23 cellular contexts compared by ENCODE assay signal in genomic region chr4:98586634-98587354, GRCh38.
DNase-seq lines count a peak whose midpoint lies in the region; ATAC-seq, FAIRE-seq and TF ChIP-seq lines count a peak whose summit lies in the region.
"Had no signal": no experiment of that assay in that cellular context is flagged by ENCODE, and none has a peak within 500 bp of the region (broad histone marks: within the 10 kb centered on the region; RNA-seq: fewer than 3 reads in every experiment).

No MANE protein-coding gene starts in this region.

- ATAC-seq in Right ventricle myocardium superior (ENCODE audit: poor library complexity) (no peak), natural killer cell (no peak), HG02798 (IDR thresholded peaks at IDR 0.05; ENCODE audit: poor library complexity, unreplicated experiment) (no peak)
- ATAC-seq: activated CD8-positive, alpha-beta T cell treated with anti-CD3 and anti-CD28 coated beads for 36 hours; gastroesophageal sphincter; HCT116; pancreas; stimulated activated memory B cell treated with anti-CD40 and anti-IgM and Interleukin-4, amounts not matched to agents 10 μg/mL and 1 μg/mL and 100 μg/mL, for 72 hours had no signal

- peaks cover 24% of the 10 kb centered on the region for H3K4me1 ChIP-seq in astrocyte (ENCODE audit: insufficient read depth, low read length)
- H3K4me1 ChIP-seq: gastroesophageal sphincter, pancreas had no signal

- intact Hi-C loops in Right ventricle myocardium superior (cut with DNase I) (no loop called here), natural killer cell (cut with micrococcal nuclease) (no loop called here)

- H3K27ac Mint-ChIP-seq in astrocyte (ENCODE audit: unreplicated experiment) (no peak overlapping the region), natural killer cell (no peak overlapping the region)
- H3K27ac Mint-ChIP-seq: activated CD8-positive, alpha-beta T cell treated with anti-CD3 and anti-CD28 coated beads for 36 hours; stimulated activated memory B cell treated with anti-CD40 and anti-IgM and Interleukin-4, amounts not matched to agents 10 μg/mL and 1 μg/mL and 100 μg/mL, for 72 hours had no signal

- H3K9ac ChIP-seq in astrocyte (ENCODE audit: low read length), result peak overlapping the region; percentile 5

- H3K4me2 ChIP-seq in astrocyte (ENCODE audit: low read length), result peak overlapping the region; percentile 82

- no peak overlapping the region for H3K4me3 ChIP-seq in astrocyte (ENCODE audit: insufficient read depth, low read depth, low read length)
- H3K4me3 ChIP-seq: esophagus muscularis mucosa, gastroesophageal sphincter, K562, pancreas had no signal

- H3K9me3 Mint-ChIP-seq in astrocyte (ENCODE audit: unreplicated experiment), result peaks cover 4% of the 10 kb centered on the region
- H3K9me3 Mint-ChIP-seq in natural killer cell, result no peaks in the 10 kb centered on the region
- H3K9me3 Mint-ChIP-seq: activated CD8-positive, alpha-beta T cell treated with anti-CD3 and anti-CD28 coated beads for 36 hours; CD8-positive, alpha-beta memory T cell; stimulated activated memory B cell treated with anti-CD40 and anti-IgM and Interleukin-4, amounts not matched to agents 10 μg/mL and 1 μg/mL and 100 μg/mL, for 72 hours had no signal

- H3K36me3 ChIP-seq in astrocyte (ENCODE audit: insufficient read depth, low read length), result peaks cover 2% of the 10 kb centered on the region
- H3K36me3 ChIP-seq: esophagus muscularis mucosa, gastroesophageal sphincter, pancreas had no signal

- no peak for TF ChIP-seq CTCF in astrocyte (IDR thresholded peaks at IDR 0.05; ENCODE audit: insufficient read depth, low read depth, low read length)
- TF ChIP-seq CTCF in natural killer cell (IDR thresholded peaks at IDR 0.05), result no peak

- no peaks in the 10 kb centered on the region for H3K9me3 ChIP-seq in astrocyte (ENCODE audit: insufficient read depth, low read depth, low read length)
- H3K9me3 ChIP-seq: esophagus muscularis mucosa, gastroesophageal sphincter, pancreas had no signal

- H3K36me3 Mint-ChIP-seq in astrocyte (ENCODE audit: low read depth, unreplicated experiment) (no peaks in the 10 kb centered on the region), natural killer cell (no peaks in the 10 kb centered on the region)
- H3K36me3 Mint-ChIP-seq: stimulated activated memory B cell treated with anti-CD40 and anti-IgM and Interleukin-4, amounts not matched to agents 10 μg/mL and 1 μg/mL and 100 μg/mL, for 72 hours had no signal

- DNase-seq in astrocyte (ENCODE audit: low read depth), result no peak
- DNase-seq in globus pallidus (ENCODE audit: low spot score), result peak; percentile 88
- DNase-seq in pons (ENCODE audit: low spot score), result peak; percentile 86
- DNase-seq in Right ventricle myocardium superior, result no peak
- no peak for DNase-seq in natural killer cell
- DNase-seq in epidermal melanocyte (ENCODE audit: insufficient read length, low spot score), result no peak
- DNase-seq: activated CD8-positive, alpha-beta T cell treated with anti-CD3 and anti-CD28 coated beads for 36 hours; activated gamma-delta T cell; activated T-cell treated with anti-CD3 and anti-CD28 coated beads for 4 hours; CD8-positive, alpha-beta memory T cell; DMS53; effector memory CD4-positive, alpha-beta T cell; kidney glomerular epithelial cell; NCI-H2171 treated with DMSO at 0.1 percent for 48 hours; NCI-H69; pancreas; stimulated activated CD4-positive, alpha-beta T cell treated with anti-CD3 and anti-CD28 coated beads, Interleukin-2, amount 100 ng/mL, for 24 hours had no signal

- H3K4me3 Mint-ChIP-seq in astrocyte (ENCODE audit: unreplicated experiment) (no peak overlapping the region), natural killer cell (no peak overlapping the region)
- H3K4me3 Mint-ChIP-seq: activated CD8-positive, alpha-beta T cell treated with anti-CD3 and anti-CD28 coated beads for 36 hours; CD8-positive, alpha-beta memory T cell; stimulated activated memory B cell treated with anti-CD40 and anti-IgM and Interleukin-4, amounts not matched to agents 10 μg/mL and 1 μg/mL and 100 μg/mL, for 72 hours had no signal

- H3K27me3 Mint-ChIP-seq in astrocyte (ENCODE audit: low read depth, unreplicated experiment), result no peaks in the 10 kb centered on the region
- no peaks in the 10 kb centered on the region for H3K27me3 Mint-ChIP-seq in natural killer cell (ENCODE audit: low read depth in 2 of 2)
- H3K27me3 Mint-ChIP-seq: activated CD8-positive, alpha-beta T cell treated with anti-CD3 and anti-CD28 coated beads for 36 hours; CD8-positive, alpha-beta memory T cell; stimulated activated memory B cell treated with anti-CD40 and anti-IgM and Interleukin-4, amounts not matched to agents 10 μg/mL and 1 μg/mL and 100 μg/mL, for 72 hours had no signal

- FAIRE-seq in astrocyte (lab: Jason Lieb, UNC), result no peak
- FAIRE-seq: K562, pancreas had no signal

- peak overlapping the region; percentile 3 for H2AFZ ChIP-seq in astrocyte (ENCODE audit: low read depth, low read length)

- peaks cover 90% of the 10 kb centered on the region for H3K79me2 ChIP-seq in astrocyte (ENCODE audit: insufficient read depth, low read length)

- H3K27me3 ChIP-seq in astrocyte (ENCODE audit: insufficient read depth, low read length), result no peaks in the 10 kb centered on the region
- H3K27me3 ChIP-seq: esophagus muscularis mucosa, gastroesophageal sphincter, pancreas had no signal

- H3K4me1 Mint-ChIP-seq in astrocyte (ENCODE audit: low read depth, unreplicated experiment) (peaks cover 9% of the 10 kb centered on the region), natural killer cell (peaks cover 13 to 22% of the 10 kb centered on the region in 2 donors)
- H3K4me1 Mint-ChIP-seq: stimulated activated memory B cell treated with anti-CD40 and anti-IgM and Interleukin-4, amounts not matched to agents 10 μg/mL and 1 μg/mL and 100 μg/mL, for 72 hours had no signal

- H3K27ac ChIP-seq in astrocyte (ENCODE audit: low read depth, low read length), result no peak overlapping the region
- H3K27ac ChIP-seq: esophagus muscularis mucosa, gastroesophageal sphincter, pancreas had no signal

- peaks cover 62% of the 10 kb centered on the region for H4K20me1 ChIP-seq in astrocyte (ENCODE audit: insufficient read depth, low read length)

Comparison
In these comparisons a context has a peak if more than half of its experiments do, and no peak if none do; other contexts are left out.
1. DNase-seq: peak in globus pallidus (single experiment) and pons (single experiment); none in astrocyte (single experiment), Right ventricle myocardium superior (single experiment), natural killer cell (single experiment) and epidermal melanocyte (single experiment).